1 cellular context compared by ENCODE assay signal in the genomic region with DNA sequence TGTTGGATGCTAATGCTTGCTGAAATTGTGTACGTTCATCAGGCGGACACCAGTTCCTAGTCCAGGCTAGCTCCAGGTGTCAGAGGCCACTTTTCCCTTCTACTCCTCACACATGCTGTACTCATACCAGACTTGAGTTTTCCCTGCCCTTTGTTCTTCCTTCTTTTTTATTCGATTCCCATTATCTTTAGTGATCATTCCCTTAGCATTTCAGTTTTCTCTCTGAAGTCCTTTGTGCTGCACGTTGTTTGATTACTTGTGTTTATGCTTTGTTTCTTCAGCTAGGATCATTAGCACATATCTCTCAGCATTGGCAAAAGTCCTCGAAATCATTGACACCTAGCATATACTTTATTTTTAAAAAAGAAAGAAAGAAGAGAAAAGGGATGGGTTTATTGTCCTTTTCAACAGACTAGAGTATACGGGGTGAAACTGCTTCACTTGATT.
TF ChIP-seq lines count a peak whose summit lies in the region.

No MANE protein-coding gene starts in this region.

TF ChIP-seq in endothelial cell of umbilical vein, 7 proteins besides CTCF, POLR2A, EP300 and RAD21 (continued from another document):
- TF ChIP-seq EZH2 (IDR thresholded peaks at IDR 0.05; ENCODE audit: borderline replicate concordance, low read depth, low read length, severe bottlenecking) (no peak), JUN (IDR thresholded peaks at IDR 0.05; ENCODE audit: borderline replicate concordance, insufficient read depth, insufficient read length, low read depth) (no peak), MYC (IDR thresholded peaks at IDR 0.05; ENCODE audit: low read depth, low read length) (no peak), FOS (IDR thresholded peaks at IDR 0.05; ENCODE audit: borderline replicate concordance, insufficient read depth, low read length) (no peak)
